9 cellular contexts compared by ENCODE assay signal in the genomic region with DNA sequence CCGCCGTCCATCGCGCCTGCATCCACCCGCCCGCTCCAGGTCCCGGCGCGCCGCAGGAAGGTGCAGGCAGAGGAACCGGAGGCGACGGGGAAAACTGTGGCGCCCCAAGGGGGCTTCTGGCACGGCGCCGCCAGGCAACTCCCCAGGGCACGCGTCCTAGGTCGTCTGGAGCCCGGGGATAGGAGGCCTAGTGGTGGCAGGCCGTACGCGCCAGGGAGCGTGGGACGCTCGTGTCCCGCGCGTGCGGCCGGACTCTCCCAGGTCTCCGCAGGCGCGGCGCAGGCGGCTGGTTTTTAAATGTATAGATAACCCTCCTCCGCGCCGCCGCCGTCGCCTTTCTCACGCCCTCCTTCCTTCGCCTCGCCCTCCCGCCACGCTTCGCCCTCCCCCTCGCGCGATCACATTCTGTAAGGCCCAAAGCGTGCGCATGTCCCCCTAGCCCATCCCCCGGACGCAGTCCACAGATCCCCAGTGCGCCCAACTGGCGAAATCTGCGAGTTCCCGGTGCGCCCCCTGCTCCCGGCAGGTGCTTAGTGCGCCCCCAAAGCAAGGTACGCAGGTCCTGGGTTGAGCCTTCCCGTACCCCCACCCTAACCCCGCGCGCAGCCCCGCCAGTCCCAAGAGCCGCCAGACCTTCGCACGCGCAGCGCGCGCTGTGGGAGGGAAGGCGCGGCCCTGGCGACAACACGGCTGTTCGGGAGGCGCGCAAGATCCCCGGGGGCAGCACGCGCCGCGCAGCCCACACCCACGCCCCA. TPM values are rescaled to one million over a fixed set of nuclear protein-coding genes. Genes with fewer than 3 reads are reported as not detected.
A peak's percentile ranks its signal among the peaks of the same experiment; 100 is the strongest.
DNase-seq lines count a peak whose midpoint lies in the region; ATAC-seq and TF ChIP-seq lines count a peak whose summit lies in the region.
"Had no signal": no experiment of that assay in that cellular context is flagged by ENCODE, and none has a peak within 500 bp of the region (broad histone marks: within the 10 kb centered on the region; RNA-seq: fewer than 3 reads in every experiment).

A gene with protein sequence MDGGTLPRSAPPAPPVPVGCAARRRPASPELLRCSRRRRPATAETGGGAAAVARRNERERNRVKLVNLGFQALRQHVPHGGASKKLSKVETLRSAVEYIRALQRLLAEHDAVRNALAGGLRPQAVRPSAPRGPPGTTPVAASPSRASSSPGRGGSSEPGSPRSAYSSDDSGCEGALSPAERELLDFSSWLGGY (minus strand): TSS at position 267 of the 755 bp plus-strand sequence. CDS start 256 bp downstream, at position 11.

- no peak within 1 kb of the TSS for H3K27ac ChIP-seq in CD4-positive, alpha-beta memory T cell (ENCODE audit: low read depth, low read length)
- H3K27ac ChIP-seq in neuronal stem cell (replicated peaks; ENCODE audit: low read length) = no peak within 1 kb of the TSS

- H3K14ac ChIP-seq in neuronal stem cell (ENCODE audit: low read length) = peak within 1 kb of the TSS; percentile 9

- H3K4me1 ChIP-seq in CD4-positive, alpha-beta memory T cell (ENCODE audit: insufficient read depth, low read length) = peaks cover 37% of the 10 kb centered on the region
- H3K4me1 ChIP-seq in neuronal stem cell (ENCODE audit: control insufficient read depth in 2 of 2, insufficient read depth in 1 of 2, low read depth in 1 of 2, low read length in 2 of 2) = peaks cover 0 to 7% of the 10 kb centered on the region in 2 donors

- peaks cover 4% of the 10 kb centered on the region for H3K79me1 ChIP-seq in neuronal stem cell (ENCODE audit: low read depth, low read length)

- no CpG with 5 or more reads among the region's 89 CpGs for WGBS in neuronal stem cell (ENCODE audit: extremely low coverage in 2 of 2, insufficient read length in 2 of 2, insufficient replicate concordance in 1 of 2), 2 donors

- H4K91ac ChIP-seq in neuronal stem cell (ENCODE audit: low read depth, low read length, poor library complexity) = no peak within 1 kb of the TSS

- peak within 1 kb of the TSS in 1 of 2 donors; percentile 38 for H3K4me3 ChIP-seq in CD4-positive, alpha-beta memory T cell (ENCODE audit: low read length in 2 of 2)
- peak within 1 kb of the TSS; percentile 31 for H3K4me3 ChIP-seq in epithelial cell of proximal tubule (ENCODE audit: low read depth, low read length)
- H3K4me3 ChIP-seq in neuronal stem cell (ENCODE audit: low read length in 2 of 2) = peak within 1 kb of the TSS in 1 of 2 donors; percentile 58

- H2BK120ac ChIP-seq in neuronal stem cell (ENCODE audit: low read depth, low read length) = no peak within 1 kb of the TSS

- peak within 1 kb of the TSS; percentile 30 for H3K9ac ChIP-seq in neuronal stem cell (ENCODE audit: low read depth, low read length, poor library complexity)

- peaks cover 11% of the 10 kb centered on the region for H3K27me3 ChIP-seq in CD4-positive, alpha-beta memory T cell (ENCODE audit: insufficient read depth, low read length)
- H3K27me3 ChIP-seq in neuronal stem cell (ENCODE audit: control insufficient read depth in 3 of 3, insufficient read depth in 3 of 3, low read depth in 1 of 3, low read length in 3 of 3) = peaks cover 43 to 87% (median 79%) of the 10 kb centered on the region in 3 experiments

- peak within 1 kb of the TSS; percentile 49 for H2AFZ ChIP-seq in neuronal stem cell (ENCODE audit: low read length)

- no peak for ATAC-seq in HG02870 (IDR thresholded peaks at IDR 0.05; ENCODE audit: unreplicated experiment)

- peak within 1 kb of the TSS in 1 of 7 donors; percentile 72 for H3K27ac Mint-ChIP-seq in CD4-positive, alpha-beta memory T cell

- DNase-seq in CD4-positive, alpha-beta memory T cell = no peak
- DNase-seq in NCI-H748 treated with DMSO at 0.1 percent for 48 hours (lab: John Stamatoyannopoulos, UW) (peak; percentile 4), epithelial cell of proximal tubule (ENCODE audit: low read depth) (no peak), neuronal stem cell (ENCODE audit: low spot score) (no peak), Ammon's horn (ENCODE audit: low spot score) (no peak), DMS153 treated with DMSO at 0.1 percent for 48 hours (lab: John Stamatoyannopoulos, UW; ENCODE audit: unreplicated experiment) (no peak)
- no peak for DNase-seq in stimulated activated naive CD4-positive, alpha-beta T cell (lab: John Stamatoyannopoulos, UW)

- peaks cover 0 to 2% (median 0%) of the 10 kb centered on the region in 8 donors for H3K9me3 Mint-ChIP-seq in CD4-positive, alpha-beta memory T cell

- H3K36me3 Mint-ChIP-seq in CD4-positive, alpha-beta memory T cell = no peaks in the 10 kb centered on the region

- H3K4me3 Mint-ChIP-seq in CD4-positive, alpha-beta memory T cell = peak within 1 kb of the TSS in 7 of 8 donors; percentile 15 to 76 (median 62)

- H4K8ac ChIP-seq in neuronal stem cell (ENCODE audit: low read depth, low read length) = no peak within 1 kb of the TSS

- POLR2A ChIA-PET in CD4-positive, alpha-beta memory T cell (lab: Charles Lee; ENCODE audit: partially characterized antibody) = interaction anchor here (0.7 kb wide), 1 partner anchor 34 kb away, joined by 3 read pairs; no protein-coding TSS in a partner anchor

- peaks cover 14 to 21% of the 10 kb centered on the region in 2 donors for H3K27me3 Mint-ChIP-seq in CD4-positive, alpha-beta memory T cell

- H2BK15ac ChIP-seq in neuronal stem cell (ENCODE audit: low read length) = peak within 1 kb of the TSS; percentile 82

- H3K4me1 Mint-ChIP-seq in CD4-positive, alpha-beta memory T cell = peaks cover 11 to 26% (median 18%) of the 10 kb centered on the region in 4 donors

- H3K9me3 ChIP-seq in CD4-positive, alpha-beta memory T cell (ENCODE audit: control insufficient read depth in 1 of 2, low read length in 2 of 2) = no peaks in the 10 kb centered on the region
- no peaks in the 10 kb centered on the region for H3K9me3 ChIP-seq in neuronal stem cell (replicated peaks in 1 of 2; ENCODE audit: control insufficient read depth in 2 of 2, insufficient read depth in 1 of 2, low read depth in 1 of 2, low read length in 2 of 2)

- TF ChIP-seq CTCF in epithelial cell of proximal tubule (conservative IDR thresholded peaks at IDR 0.05; ENCODE audit: low read depth, low read length) = no peak

- peak within 1 kb of the TSS; percentile 90 for H3K23ac ChIP-seq in neuronal stem cell (ENCODE audit: low read depth, low read length, poor library complexity)

- intact Hi-C loops in CD4-positive, alpha-beta memory T cell (cut with micrococcal nuclease) = no loop called here

- peak within 1 kb of the TSS; percentile 79 for H3K18ac ChIP-seq in neuronal stem cell (ENCODE audit: low read length)

- H2AK5ac ChIP-seq in neuronal stem cell (ENCODE audit: low read depth, low read length) = peak within 1 kb of the TSS; percentile 60

- H3K4ac ChIP-seq in neuronal stem cell (ENCODE audit: low read length) = no peak within 1 kb of the TSS

- no peaks in the 10 kb centered on the region for H3K36me3 ChIP-seq in CD4-positive, alpha-beta memory T cell (ENCODE audit: insufficient read depth, low read length)
- H3K36me3 ChIP-seq in neuronal stem cell (replicated peaks in 1 of 2; ENCODE audit: control insufficient read depth in 2 of 2, insufficient read depth in 2 of 2, low read length in 2 of 2) = no peaks in the 10 kb centered on the region

- peak within 1 kb of the TSS; percentile 30 for H2BK12ac ChIP-seq in neuronal stem cell (ENCODE audit: low read length)

- peak within 1 kb of the TSS; percentile 87 for H3K4me2 ChIP-seq in neuronal stem cell (ENCODE audit: insufficient read depth, low read length, poor library complexity, severe bottlenecking)

- H2BK5ac ChIP-seq in neuronal stem cell (ENCODE audit: low read length) = no peak within 1 kb of the TSS

- CTCF ChIA-PET in CD4-positive, alpha-beta memory T cell (lab: Charles Lee; ENCODE audit: partially characterized antibody) = no interaction called here

RNA-seq across cellular contexts. Expression of the gene that starts here (rescaled TPM):
- total RNA-seq in CD4-positive, alpha-beta memory T cell = under 1 TPM in 1 of 2 experiments, not detected in 1; 0.29 TPM
- under 1 TPM in 1 of 2 donors, not detected in 1; 0.57 TPM for polyA plus RNA-seq in CD4-positive, alpha-beta memory T cell
- total RNA-seq in epithelial cell of proximal tubule = 0.12 TPM in 1 of 2 replicates, not detected in the other
- polyA plus RNA-seq in neuronal stem cell (2013, experiment 1 of 2) = 0.07 TPM
- 0.06 TPM for polyA plus RNA-seq in neuronal stem cell (2013, experiment 2 of 2)
- total RNA-seq: T-helper 1 cell treated with Interleukin-12 subunit alpha and Interleukin-12 subunit beta and Interleukin-4 antibody, amounts not matched to agents 30 ng/mL and 1 ng/mL, for 36 hours had no signal
